In the genomic region with DNA sequence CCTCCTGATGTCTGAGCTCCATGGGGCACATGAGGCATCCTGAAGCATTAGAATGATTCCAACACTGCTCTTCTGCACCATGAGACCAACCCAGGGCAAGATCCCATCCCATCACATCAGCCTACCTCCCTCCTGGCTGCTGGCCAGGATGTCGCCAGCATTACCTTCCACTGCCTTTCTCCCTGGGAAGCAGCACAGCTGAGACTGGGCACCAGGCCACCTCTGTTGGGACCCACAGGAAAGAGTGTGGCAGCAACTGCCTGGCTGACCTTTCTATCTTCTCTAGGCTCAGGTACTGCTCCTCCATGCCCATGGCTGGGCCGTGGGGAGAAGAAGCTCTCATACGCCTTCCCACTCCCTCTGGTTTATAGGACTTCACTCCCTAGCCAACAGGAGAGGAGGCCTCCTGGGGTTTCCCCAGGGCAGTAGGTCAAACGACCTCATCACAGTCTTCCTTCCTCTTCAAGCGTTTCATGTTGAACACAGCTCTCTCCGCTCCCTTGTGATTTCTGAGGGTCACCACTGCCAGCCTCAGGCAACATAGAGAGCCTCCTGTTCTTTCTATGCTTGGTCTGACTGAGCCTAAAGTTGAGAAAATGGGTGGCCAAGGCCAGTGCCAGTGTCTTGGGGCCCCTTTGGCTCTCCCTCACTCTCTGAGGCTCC, we compare ENCODE assay signal across 1 cellular context.
TF ChIP-seq lines count a peak whose summit lies in the region.

No MANE protein-coding gene starts in this region.

TF ChIP-seq in K562, 482 proteins besides CTCF, POLR2A, EP300 and RAD21:
- TF ChIP-seq RBBP5 (IDR thresholded peaks at IDR 0.05; ENCODE audit: borderline replicate concordance, insufficient read depth, low read length, poor library complexity, severe bottlenecking): peak; percentile 31
- TF ChIP-seq, protein P1, sequence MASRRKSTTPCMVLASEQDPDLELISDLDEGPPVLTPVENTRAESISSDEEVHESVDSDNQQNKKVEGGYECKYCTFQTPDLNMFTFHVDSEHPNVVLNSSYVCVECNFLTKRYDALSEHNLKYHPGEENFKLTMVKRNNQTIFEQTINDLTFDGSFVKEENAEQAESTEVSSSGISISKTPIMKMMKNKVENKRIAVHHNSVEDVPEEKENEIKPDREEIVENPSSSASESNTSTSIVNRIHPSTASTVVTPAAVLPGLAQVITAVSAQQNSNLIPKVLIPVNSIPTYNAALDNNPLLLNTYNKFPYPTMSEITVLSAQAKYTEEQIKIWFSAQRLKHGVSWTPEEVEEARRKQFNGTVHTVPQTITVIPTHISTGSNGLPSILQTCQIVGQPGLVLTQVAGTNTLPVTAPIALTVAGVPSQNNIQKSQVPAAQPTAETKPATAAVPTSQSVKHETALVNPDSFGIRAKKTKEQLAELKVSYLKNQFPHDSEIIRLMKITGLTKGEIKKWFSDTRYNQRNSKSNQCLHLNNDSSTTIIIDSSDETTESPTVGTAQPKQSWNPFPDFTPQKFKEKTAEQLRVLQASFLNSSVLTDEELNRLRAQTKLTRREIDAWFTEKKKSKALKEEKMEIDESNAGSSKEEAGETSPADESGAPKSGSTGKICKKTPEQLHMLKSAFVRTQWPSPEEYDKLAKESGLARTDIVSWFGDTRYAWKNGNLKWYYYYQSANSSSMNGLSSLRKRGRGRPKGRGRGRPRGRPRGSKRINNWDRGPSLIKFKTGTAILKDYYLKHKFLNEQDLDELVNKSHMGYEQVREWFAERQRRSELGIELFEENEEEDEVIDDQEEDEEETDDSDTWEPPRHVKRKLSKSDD (conservative IDR thresholded peaks at IDR 0.05; ENCODE audit: low read length): no peak
- TF ChIP-seq ZNF134 (CRISPR knock-in tag; conservative IDR thresholded peaks at IDR 0.05): no peak
- TF ChIP-seq LARP7 (IDR thresholded peaks at IDR 0.05): no peak
- TF ChIP-seq KLF6 (CRISPR knock-in tag; IDR thresholded peaks at IDR 0.05; ENCODE audit: borderline replicate concordance): no peak
- TF ChIP-seq, protein P2, sequence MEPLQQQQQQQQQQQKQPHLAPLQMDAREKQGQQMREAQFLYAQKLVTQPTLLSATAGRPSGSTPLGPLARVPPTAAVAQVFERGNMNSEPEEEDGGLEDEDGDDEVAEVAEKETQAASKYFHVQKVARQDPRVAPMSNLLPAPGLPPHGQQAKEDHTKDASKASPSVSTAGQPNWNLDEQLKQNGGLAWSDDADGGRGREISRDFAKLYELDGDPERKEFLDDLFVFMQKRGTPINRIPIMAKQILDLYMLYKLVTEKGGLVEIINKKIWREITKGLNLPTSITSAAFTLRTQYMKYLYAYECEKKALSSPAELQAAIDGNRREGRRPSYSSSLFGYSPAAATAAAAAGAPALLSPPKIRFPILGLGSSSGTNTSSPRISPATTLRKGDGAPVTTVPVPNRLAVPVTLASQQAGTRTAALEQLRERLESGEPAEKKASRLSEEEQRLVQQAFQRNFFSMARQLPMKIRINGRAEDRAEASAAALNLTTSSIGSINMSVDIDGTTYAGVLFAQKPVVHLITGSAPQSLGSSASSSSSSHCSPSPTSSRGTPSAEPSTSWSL (CRISPR knock-in tag; IDR thresholded peaks at IDR 0.05; ENCODE audit: borderline replicate concordance): no peak
- no peak for TF ChIP-seq MTF1 (CRISPR knock-in tag; IDR thresholded peaks at IDR 0.05; ENCODE audit: borderline replicate concordance)
- TF ChIP-seq MCM2 (IDR thresholded peaks at IDR 0.05; ENCODE audit: low read depth): no peak
- no peak for TF ChIP-seq THRAP3 (IDR thresholded peaks at IDR 0.05; ENCODE audit: borderline replicate concordance)
- TF ChIP-seq, protein P3, sequence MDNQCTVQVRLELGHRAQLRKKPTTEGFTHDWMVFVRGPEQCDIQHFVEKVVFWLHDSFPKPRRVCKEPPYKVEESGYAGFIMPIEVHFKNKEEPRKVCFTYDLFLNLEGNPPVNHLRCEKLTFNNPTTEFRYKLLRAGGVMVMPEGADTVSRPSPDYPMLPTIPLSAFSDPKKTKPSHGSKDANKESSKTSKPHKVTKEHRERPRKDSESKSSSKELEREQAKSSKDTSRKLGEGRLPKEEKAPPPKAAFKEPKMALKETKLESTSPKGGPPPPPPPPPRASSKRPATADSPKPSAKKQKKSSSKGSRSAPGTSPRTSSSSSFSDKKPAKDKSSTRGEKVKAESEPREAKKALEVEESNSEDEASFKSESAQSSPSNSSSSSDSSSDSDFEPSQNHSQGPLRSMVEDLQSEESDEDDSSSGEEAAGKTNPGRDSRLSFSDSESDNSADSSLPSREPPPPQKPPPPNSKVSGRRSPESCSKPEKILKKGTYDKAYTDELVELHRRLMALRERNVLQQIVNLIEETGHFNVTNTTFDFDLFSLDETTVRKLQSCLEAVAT (IDR thresholded peaks at IDR 0.05): no peak
- no peak for TF ChIP-seq OTX1 (CRISPR knock-in tag; IDR thresholded peaks at IDR 0.05)
- no peak for TF ChIP-seq ZEB2 (IDR thresholded peaks at IDR 0.05)
- TF ChIP-seq NFIC (IDR thresholded peaks at IDR 0.05): peak; percentile 56
